Comparison of ENCODE assay signal across 8 cellular contexts in genomic region chr18:9101730-9102390, GRCh38. TPM values are rescaled to one million over a fixed set of nuclear protein-coding genes. Genes with fewer than 3 reads are reported as not detected.
DNase-seq lines count a peak whose midpoint lies in the region; ATAC-seq, FAIRE-seq and TF ChIP-seq lines count a peak whose summit lies in the region.

No MANE protein-coding gene starts in this region.

- ATAC-seq in HG02884 (IDR thresholded peaks at IDR 0.05; ENCODE audit: unreplicated experiment), result peak; percentile 13
- ATAC-seq in gastrocnemius medialis, result no peak

- peak overlapping the region; percentile 94 for H3K9ac ChIP-seq in astrocyte (ENCODE audit: low read length)

- intact Hi-C loops in activated CD4-positive, alpha-beta T cell treated with anti-CD3 and anti-CD28 coated beads, Interleukin-2, amount 10 ng/mL, durations not matched to agents 24 days and 14 days (cut with micrococcal nuclease), result loop anchor here (1.0 to 5.0 kb wide), 5 partner anchors 8 to 810 kb away; partner anchors contain the start of genes ANKRD12 and VAPA
- intact Hi-C loops in gastrocnemius medialis (cut with DNase I; ENCODE audit: low total_unique reads), result loop anchor here (1.0 to 2.0 kb wide), 5 partner anchors 29 to 811 kb away; partner anchors contain the start of genes PPP4R1 and TWSG1

- DNase-seq in activated CD4-positive, alpha-beta T cell treated with anti-CD3 and anti-CD28 coated beads, Interleukin-2, amount 10 ng/mL, durations not matched to agents 24 days and 14 days, result peak; percentile 81
- DNase-seq in activated CD4-positive, alpha-beta T cell treated with anti-CD3 and anti-CD28 coated beads, Interleukin-2, amount 50 U/mL, for 48 hours, result no peak
- peak; percentile 34 for DNase-seq in NCI-H748 (lab: John Stamatoyannopoulos, UW; ENCODE audit: unreplicated experiment)
- DNase-seq in astrocyte (ENCODE audit: low read depth), result peak; percentile 68
- DNase-seq in gastrocnemius medialis, result no peak
- DNase-seq in NK-92 treated with Interleukin-12 subunit alpha and Interleukin-12 subunit beta, amount 100 ng/mL, for 24 hours (lab: John Stamatoyannopoulos, UW), result no peak

- H3K36me3 ChIP-seq in astrocyte (ENCODE audit: insufficient read depth, low read length) (no peaks in the 10 kb centered on the region), gastrocnemius medialis (no peaks in the 10 kb centered on the region)

- no peaks in the 10 kb centered on the region for H3K9me3 Mint-ChIP-seq in activated CD4-positive, alpha-beta T cell treated with anti-CD3 and anti-CD28 coated beads, Interleukin-2, amount 10 ng/mL, durations not matched to agents 24 days and 14 days
- H3K9me3 Mint-ChIP-seq in astrocyte (ENCODE audit: unreplicated experiment), result peaks cover 1% of the 10 kb centered on the region

- H3K9me3 ChIP-seq in astrocyte (ENCODE audit: insufficient read depth, low read depth, low read length), result no peaks in the 10 kb centered on the region
- no peaks in the 10 kb centered on the region for H3K9me3 ChIP-seq in gastrocnemius medialis

- TF ChIP-seq POLR2A in gastrocnemius medialis (IDR thresholded peaks at IDR 0.05), result no peak

- H3K27ac Mint-ChIP-seq in activated CD4-positive, alpha-beta T cell treated with anti-CD3 and anti-CD28 coated beads, Interleukin-2, amount 10 ng/mL, durations not matched to agents 24 days and 14 days, result peak overlapping the region; percentile 98
- peak overlapping the region; percentile 60 for H3K27ac Mint-ChIP-seq in astrocyte (ENCODE audit: unreplicated experiment)

- H3K36me3 Mint-ChIP-seq in activated CD4-positive, alpha-beta T cell treated with anti-CD3 and anti-CD28 coated beads, Interleukin-2, amount 10 ng/mL, durations not matched to agents 24 days and 14 days (ENCODE audit: low read depth), result peaks cover 34% of the 10 kb centered on the region
- H3K36me3 Mint-ChIP-seq in astrocyte (ENCODE audit: low read depth, unreplicated experiment), result no peaks in the 10 kb centered on the region

- peaks cover 43% of the 10 kb centered on the region for H3K79me2 ChIP-seq in astrocyte (ENCODE audit: insufficient read depth, low read length)

- in situ Hi-C loops in gastrocnemius medialis (cut with MboI; ENCODE audit: low sequenced_read_pairs in 4 of 4), result loop anchor here in 2 of 4 donors (5.0 to 25.0 kb wide), 2 partner anchors 35 to 1865 kb away; partner anchors contain the start of genes ANKRD12 (in 1 of the 2) and LRRC30 (in 1 of the 2)

- H3K4me3 Mint-ChIP-seq in activated CD4-positive, alpha-beta T cell treated with anti-CD3 and anti-CD28 coated beads, Interleukin-2, amount 10 ng/mL, durations not matched to agents 24 days and 14 days, result peak overlapping the region; percentile 95
- H3K4me3 Mint-ChIP-seq in astrocyte (ENCODE audit: unreplicated experiment), result peak overlapping the region; percentile 97

- H3K4me3 ChIP-seq in astrocyte (ENCODE audit: insufficient read depth, low read depth, low read length), result peak overlapping the region; percentile 96
- peak overlapping the region; percentile 31 for H3K4me3 ChIP-seq in iPS-11a (ENCODE audit: low read depth, low read length)
- peak overlapping the region; percentile 73 to 89 (median 82) for H3K4me3 ChIP-seq in gastrocnemius medialis

- H3K27ac ChIP-seq in astrocyte (ENCODE audit: low read depth, low read length) (peak overlapping the region; percentile 77), gastrocnemius medialis (peak overlapping the region; percentile 93 to 98 (median 96))

- H3K4me1 ChIP-seq in astrocyte (ENCODE audit: insufficient read depth, low read length) (peaks cover 17% of the 10 kb centered on the region), gastrocnemius medialis (peaks cover 39 to 42% of the 10 kb centered on the region in 2 donors)

- H3K27me3 ChIP-seq in astrocyte (ENCODE audit: insufficient read depth, low read length) (no peaks in the 10 kb centered on the region), gastrocnemius medialis (no peaks in the 10 kb centered on the region)

- peak overlapping the region; percentile 87 for H3K4me2 ChIP-seq in astrocyte (ENCODE audit: low read length)

- FAIRE-seq in astrocyte (lab: Jason Lieb, UNC), result no peak

- peak overlapping the region; percentile 35 for H2AFZ ChIP-seq in astrocyte (ENCODE audit: low read depth, low read length)

- peaks cover 53% of the 10 kb centered on the region for H3K4me1 Mint-ChIP-seq in activated CD4-positive, alpha-beta T cell treated with anti-CD3 and anti-CD28 coated beads, Interleukin-2, amount 10 ng/mL, durations not matched to agents 24 days and 14 days
- peaks cover 15% of the 10 kb centered on the region for H3K4me1 Mint-ChIP-seq in astrocyte (ENCODE audit: low read depth, unreplicated experiment)

- H3K27me3 Mint-ChIP-seq in activated CD4-positive, alpha-beta T cell treated with anti-CD3 and anti-CD28 coated beads, Interleukin-2, amount 10 ng/mL, durations not matched to agents 24 days and 14 days, result no peaks in the 10 kb centered on the region
- no peaks in the 10 kb centered on the region for H3K27me3 Mint-ChIP-seq in astrocyte (ENCODE audit: low read depth, unreplicated experiment)

- H4K20me1 ChIP-seq in astrocyte (ENCODE audit: insufficient read depth, low read length), result peaks cover 40% of the 10 kb centered on the region

- TF ChIP-seq CTCF in astrocyte (IDR thresholded peaks at IDR 0.05; ENCODE audit: insufficient read depth, low read depth, low read length) (no peak), gastrocnemius medialis (IDR thresholded peaks at IDR 0.05 in 4 of 5, conservative IDR thresholded peaks at IDR 0.05 in 1 of 5) (no peak)

RNA-seq across cellular contexts. Expression of gene NDUFV2, which starts 0.6 kb away (rescaled TPM):
- total RNA-seq in activated CD4-positive, alpha-beta T cell treated with anti-CD3 and anti-CD28 coated beads, Interleukin-2, amount 10 ng/mL, durations not matched to agents 24 days and 14 days, result 357 and 360 TPM in 2 replicates
- total RNA-seq in astrocyte, result 120 and 128 TPM in 2 replicates
- 100 to 1,000 TPM; 251 to 386 (median 277) TPM for total RNA-seq in gastrocnemius medialis

RNA-seq across cellular contexts. Expression of gene ANKRD12, which starts 34.7 kb away (rescaled TPM):
- total RNA-seq in activated CD4-positive, alpha-beta T cell treated with anti-CD3 and anti-CD28 coated beads, Interleukin-2, amount 10 ng/mL, durations not matched to agents 24 days and 14 days, result 60.8 TPM in 2 replicates
- total RNA-seq in astrocyte, result 24.4 and 28.1 TPM in 2 replicates
- 10 to 100 TPM; 26.9 to 40.1 (median 36.7) TPM for total RNA-seq in gastrocnemius medialis

Comparison
In these comparisons a context has a peak if more than half of its experiments do, and no peak if none do; other contexts are left out.
1. DNase-seq: peak in activated CD4-positive, alpha-beta T cell treated with anti-CD3 and anti-CD28 coated beads, Interleukin-2, amount 10 ng/mL, durations not matched to agents 24 days and 14 days (single experiment), NCI-H748 (single experiment) and astrocyte (single experiment); none in activated CD4-positive, alpha-beta T cell treated with anti-CD3 and anti-CD28 coated beads, Interleukin-2, amount 50 U/mL, for 48 hours (0 of 2), gastrocnemius medialis (0 of 2) and NK-92 treated with Interleukin-12 subunit alpha and Interleukin-12 subunit beta, amount 100 ng/mL, for 24 hours (single experiment).
2. H3K4me3 ChIP-seq: peak in every context shown above with its lines; median percentile 96 in astrocyte; 82 in gastrocnemius medialis; 31 in iPS-11a.